Comparison of ENCODE assay signal across 8 cellular contexts in the genomic region with DNA sequence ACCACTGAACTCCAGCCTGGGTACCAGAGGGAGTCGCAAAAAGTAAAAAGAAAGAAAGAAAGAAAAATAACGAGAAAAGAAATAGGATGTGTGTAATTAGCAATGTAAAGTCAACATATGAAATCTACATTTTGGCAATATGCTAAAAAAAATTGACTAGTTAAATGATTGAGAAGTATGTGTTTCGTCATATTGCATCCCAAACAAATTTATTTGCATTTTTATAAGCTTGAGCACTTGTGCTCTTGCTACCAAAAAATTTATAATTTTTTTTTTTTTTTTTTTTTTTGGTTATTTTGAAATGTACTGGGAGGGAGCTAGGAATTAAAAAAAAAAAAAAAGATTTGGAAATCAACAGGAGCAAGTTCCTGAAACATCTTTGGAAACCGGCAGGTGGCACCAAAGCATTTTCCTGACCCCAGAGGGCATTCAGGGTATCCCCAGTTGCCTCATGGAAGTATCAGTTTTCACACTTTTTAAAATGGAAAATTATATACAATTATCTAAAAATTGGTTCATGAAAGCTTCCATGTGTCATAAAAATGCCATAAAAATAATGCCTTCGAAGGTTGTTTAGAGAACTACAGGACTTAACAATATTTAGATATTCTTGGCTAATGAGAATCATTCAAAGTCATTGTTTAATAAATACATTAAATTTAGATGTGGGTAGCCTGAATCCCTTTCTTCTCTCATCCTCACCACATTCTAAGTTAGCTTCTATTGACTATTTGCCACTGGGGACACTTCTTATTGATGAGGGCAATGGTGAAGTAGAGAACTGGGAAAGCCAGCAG. TPM values are rescaled to one million over a fixed set of nuclear protein-coding genes. Genes with fewer than 3 reads are reported as not detected.
A peak's percentile ranks its signal among the peaks of the same experiment; 100 is the strongest.
DNase-seq lines count a peak whose midpoint lies in the region; ATAC-seq, FAIRE-seq and TF ChIP-seq lines count a peak whose summit lies in the region.

No MANE protein-coding gene starts in this region.

- H3K4me1 Mint-ChIP-seq in brain: peaks cover 15% of the 10 kb centered on the region

- H3K9ac ChIP-seq in keratinocyte (ENCODE audit: control insufficient read depth, extremely low read depth, insufficient read depth, low read length): no peak overlapping the region

- no peak overlapping the region for H3K4me3 ChIP-seq in AG10803 (ENCODE audit: low read length)
- no peak overlapping the region for H3K4me3 ChIP-seq in keratinocyte (ENCODE audit: control insufficient read depth in 2 of 3, extremely low read depth in 1 of 3, insufficient read depth in 2 of 3, low read depth in 1 of 3, low read length in 3 of 3)

- no peaks in the 10 kb centered on the region for H4K20me1 ChIP-seq in keratinocyte (ENCODE audit: control insufficient read depth, extremely low read depth, insufficient read depth, low read length)

- no peak overlapping the region for H3K27ac Mint-ChIP-seq in brain

- dilution Hi-C loops in keratinocyte (cut with MboI; ENCODE audit: extremely low pct_ligation_motif_present, low sequenced_read_pairs): no loop called here

- DNase-seq in AG10803 (ENCODE audit: low read depth): peak; percentile 59
- DNase-seq in NCI-H2227 treated with DMSO at 0.1 percent for 48 hours (lab: John Stamatoyannopoulos, UW): peak; percentile 17
- no peak for DNase-seq in keratinocyte (ENCODE audit: low read depth, low spot score)
- DNase-seq in urothelium cell line (ENCODE audit: low spot score): peak; percentile 60
- DNase-seq in cerebellar nuclear complex (lab: John Stamatoyannopoulos, UW): no peak

- TF ChIP-seq CTCF in AG10803 (conservative IDR thresholded peaks at IDR 0.05; ENCODE audit: low read length) (peak; percentile 64), GM12873 (IDR thresholded peaks at IDR 0.05; ENCODE audit: insufficient read depth, low read depth, low read length, missing control alignments) (peak; percentile 51), brain (conservative IDR thresholded peaks at IDR 0.05) (peak; percentile 70 to 81), keratinocyte (optimal IDR thresholded peaks at IDR 0.05 in 1 of 3, IDR thresholded peaks at IDR 0.05 in 1 of 3, conservative IDR thresholded peaks at IDR 0.05 in 1 of 3; ENCODE audit: extremely low read depth in 1 of 3, insufficient read depth in 2 of 3, low read length in 3 of 3) (peak; percentile 52 to 68 (median 55))

- no peak overlapping the region for H2AFZ ChIP-seq in keratinocyte (ENCODE audit: control insufficient read depth, low read length)

- no peak overlapping the region for H3K27ac ChIP-seq in keratinocyte (ENCODE audit: control insufficient read depth, insufficient read depth, low read length)

- no peaks in the 10 kb centered on the region for H3K9me3 ChIP-seq in keratinocyte (ENCODE audit: control insufficient read depth, low read depth, low read length)

- H3K4me2 ChIP-seq in keratinocyte (ENCODE audit: control insufficient read depth, extremely low read depth, insufficient read depth, low read depth, low read length): no peak overlapping the region

- H3K9me3 Mint-ChIP-seq in brain: peaks cover 0 to 9% (median 4%) of the 10 kb centered on the region in 5 experiments

- peaks cover 2% of the 10 kb centered on the region for H3K79me2 ChIP-seq in keratinocyte (ENCODE audit: control insufficient read depth, insufficient read depth, low read length)

- H3K36me3 ChIP-seq in keratinocyte (ENCODE audit: control insufficient read depth in 2 of 2, extremely low read depth in 1 of 2, insufficient read depth in 2 of 2, low read length in 2 of 2): no peaks in the 10 kb centered on the region

- FAIRE-seq in keratinocyte (lab: Jason Lieb, UNC): no peak
- FAIRE-seq in urothelium cell line (lab: Jason Lieb, UNC): no peak

- no peak for ATAC-seq in GM18519 (IDR thresholded peaks at IDR 0.05; ENCODE audit: low FRiP score, unreplicated experiment)

- H3K4me1 ChIP-seq in keratinocyte (ENCODE audit: control insufficient read depth, extremely low read depth, insufficient read depth, low read length): peaks cover 3% of the 10 kb centered on the region

- peaks cover 23% of the 10 kb centered on the region for H3K27me3 Mint-ChIP-seq in brain

- H3K36me3 Mint-ChIP-seq in brain: no peaks in the 10 kb centered on the region

- H3K27me3 ChIP-seq in keratinocyte (ENCODE audit: control insufficient read depth, extremely low read depth, insufficient read depth, low read length): no peaks in the 10 kb centered on the region

- H3K4me3 Mint-ChIP-seq in brain: no peak overlapping the region

- no peaks in the 10 kb centered on the region for H3K9me1 ChIP-seq in keratinocyte (ENCODE audit: control insufficient read depth, extremely low read depth, insufficient read depth, low read length)

RNA-seq across cellular contexts. Expression of a gene that starts 4.8 kb away (rescaled TPM):
- polyA plus RNA-seq in brain (ENCODE audit: insufficient read depth, low read depth, low replicate concordance) (6.1 TPM), keratinocyte (14.8 to 20.0 TPM (median 19.5 TPM) in 3 replicates)
- 7.2 TPM for polyA plus RNA-seq in keratinocyte (2011; ENCODE audit: low read depth)
- 7.1 and 12.8 TPM in 2 replicates for polyA plus RNA-seq in keratinocyte (2011; cell fraction: cytosol; rRNA removed)
- 26.4 and 35.1 TPM in 2 replicates for polyA plus RNA-seq in keratinocyte (2011; cell fraction: nucleus; rRNA removed)
- polyA plus RNA-seq in keratinocyte (2012; ENCODE audit: low replicate concordance): 10.6 and 19.5 TPM in 2 replicates
- 20.7 to 104 TPM (median 59.5 TPM) in 3 replicates for polyA minus RNA-seq in keratinocyte
- 21.1 TPM for polyA minus RNA-seq in keratinocyte (2011; cell fraction: cytosol; rRNA and poly(A)+ RNA removed)
- polyA minus RNA-seq in keratinocyte (2011; cell fraction: nucleus; rRNA and poly(A)+ RNA removed): 54.7 and 110 TPM in 2 replicates

Comparison
In these comparisons a context has a peak if more than half of its experiments do, and no peak if none do; other contexts are left out.
1. DNase-seq: peak in AG10803 (single experiment), NCI-H2227 treated with DMSO at 0.1 percent for 48 hours (single experiment) and urothelium cell line (single experiment); none in keratinocyte (single experiment) and cerebellar nuclear complex (0 of 2).
2. Peak in every context shown above with its lines, with median percentiles within 50 percentile points of each other: CTCF ChIP-seq.